ENCODE assay signal across 8 cellular contexts in genomic region chr6:37353761-37354525, GRCh38. TPM values are rescaled to one million over a fixed set of nuclear protein-coding genes. Genes with fewer than 3 reads are reported as not detected.
DNase-seq lines count a peak whose midpoint lies in the region; ATAC-seq and TF ChIP-seq lines count a peak whose summit lies in the region.

A gene with protein sequence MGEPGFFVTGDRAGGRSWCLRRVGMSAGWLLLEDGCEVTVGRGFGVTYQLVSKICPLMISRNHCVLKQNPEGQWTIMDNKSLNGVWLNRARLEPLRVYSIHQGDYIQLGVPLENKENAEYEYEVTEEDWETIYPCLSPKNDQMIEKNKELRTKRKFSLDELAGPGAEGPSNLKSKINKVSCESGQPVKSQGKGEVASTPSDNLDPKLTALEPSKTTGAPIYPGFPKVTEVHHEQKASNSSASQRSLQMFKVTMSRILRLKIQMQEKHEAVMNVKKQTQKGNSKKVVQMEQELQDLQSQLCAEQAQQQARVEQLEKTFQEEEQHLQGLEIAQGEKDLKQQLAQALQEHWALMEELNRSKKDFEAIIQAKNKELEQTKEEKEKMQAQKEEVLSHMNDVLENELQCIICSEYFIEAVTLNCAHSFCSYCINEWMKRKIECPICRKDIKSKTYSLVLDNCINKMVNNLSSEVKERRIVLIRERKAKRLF (plus strand): TSS chr6:37353983. CDS start chr6:37354165, 182 bp downstream.

- no peak for TF ChIP-seq CTCF in CD8-positive, alpha-beta T cell (IDR thresholded peaks at IDR 0.05)

- H3K4me1 ChIP-seq in CD8-positive, alpha-beta T cell (ENCODE audit: insufficient read depth, low read length): peaks cover 14% of the 10 kb centered on the region

- no peaks in the 10 kb centered on the region for H3K27me3 Mint-ChIP-seq in CD8-positive, alpha-beta T cell (ENCODE audit: low read depth)
- H3K27me3 Mint-ChIP-seq in effector memory CD8-positive, alpha-beta T cell: no peaks in the 10 kb centered on the region

- H3K4me3 ChIP-seq in CD8-positive, alpha-beta T cell (ENCODE audit: low read depth, low read length): peak within 1 kb of the TSS; percentile 95

- peak within 1 kb of the TSS; percentile 95 for H3K4me3 Mint-ChIP-seq in CD8-positive, alpha-beta T cell
- H3K4me3 Mint-ChIP-seq in effector memory CD8-positive, alpha-beta T cell: peak within 1 kb of the TSS; percentile 98 to 99

- no peaks in the 10 kb centered on the region for H3K36me3 ChIP-seq in CD8-positive, alpha-beta T cell (ENCODE audit: insufficient read depth, low read length)

- DNase-seq in CD8-positive, alpha-beta T cell: peak; percentile 78 to 91 (median 88)
- DNase-seq in HPDE6-E6E7 (ENCODE audit: extremely low spot score) (peak; percentile 98), NOMO-1 (lab: John Stamatoyannopoulos, UW; ENCODE audit: unreplicated experiment in 2 of 2) (peak; percentile 82 to 89), medulla oblongata (ENCODE audit: extremely low spot score) (peak; percentile 84)
- DNase-seq in effector memory CD8-positive, alpha-beta T cell: peak; percentile 82 to 84 (median 83)
- DNase-seq in stimulated activated CD4-positive, alpha-beta T cell treated with anti-CD3 and anti-CD28 coated beads, TNF-alpha, amount 100 ng/mL, for 48 hours (ENCODE audit: low read depth in 3 of 3): peak; percentile 86 to 91 (median 89)

- intact Hi-C loops in CD8-positive, alpha-beta T cell (cut with DNase I, micrococcal nuclease): loop anchor here (1.0 to 2.0 kb wide), 2 partner anchors 79 kb away; partner anchors contain the start of gene CMTR1 (in 2 of the 2)

- POLR2A ChIA-PET in CD8-positive, alpha-beta T cell (lab: Charles Lee): interaction anchor here (1.1 kb wide), 2 partner anchors 15 to 79 kb away, joined by 3 to 4 read pairs; partner anchors contain the start of gene CMTR1
- POLR2A ChIA-PET in activated CD8-positive, alpha-beta memory T cell treated with anti-CD3 and anti-CD28 coated beads for 36 hours (lab: Charles Lee): interaction anchor here (0.5 to 0.8 kb wide), 3 partner anchors 28 to 1071 kb away, joined by 3 to 4 read pairs (median 3); partner anchors contain the start of gene MDGA1

- ATAC-seq in CD8-positive, alpha-beta T cell: peak; percentile 97
- peak; percentile 83 for ATAC-seq in GM19455 (IDR thresholded peaks at IDR 0.05; ENCODE audit: unreplicated experiment)
- ATAC-seq in effector memory CD8-positive, alpha-beta T cell (replicated peaks): peak; percentile 96

- H3K9me3 ChIP-seq in CD8-positive, alpha-beta T cell (ENCODE audit: low read length): no peaks in the 10 kb centered on the region

- H3K4me1 Mint-ChIP-seq in CD8-positive, alpha-beta T cell (ENCODE audit: low read depth): peaks cover 36% of the 10 kb centered on the region
- peaks cover 22 to 45% of the 10 kb centered on the region in 2 donors for H3K4me1 Mint-ChIP-seq in effector memory CD8-positive, alpha-beta T cell (ENCODE audit: low read depth in 2 of 2)

- peaks cover 8% of the 10 kb centered on the region for H3K36me3 Mint-ChIP-seq in CD8-positive, alpha-beta T cell
- peaks cover 15% of the 10 kb centered on the region for H3K36me3 Mint-ChIP-seq in effector memory CD8-positive, alpha-beta T cell (ENCODE audit: insufficient read depth)

- H3K27ac Mint-ChIP-seq in CD8-positive, alpha-beta T cell: peak within 1 kb of the TSS; percentile 85
- peak within 1 kb of the TSS; percentile 93 to 98 for H3K27ac Mint-ChIP-seq in effector memory CD8-positive, alpha-beta T cell

- no peaks in the 10 kb centered on the region for H3K9me3 Mint-ChIP-seq in CD8-positive, alpha-beta T cell
- H3K9me3 Mint-ChIP-seq in effector memory CD8-positive, alpha-beta T cell: no peaks in the 10 kb centered on the region

- H3K27me3 ChIP-seq in CD8-positive, alpha-beta T cell (ENCODE audit: insufficient read depth, low read length): no peaks in the 10 kb centered on the region

- CTCF ChIA-PET in CD8-positive, alpha-beta T cell (lab: Charles Lee): interaction anchor here (1.3 kb wide), 1 partner anchor 28 kb away, joined by 5 read pairs; no protein-coding TSS in a partner anchor
- CTCF ChIA-PET in activated CD8-positive, alpha-beta memory T cell treated with anti-CD3 and anti-CD28 coated beads for 36 hours (lab: Charles Lee): interaction anchor here (0.6 to 1.1 kb wide), 3 partner anchors 11 to 344 kb away, joined by 3 read pairs; partner anchors contain the start of gene MDGA1

- peak within 1 kb of the TSS; percentile 65 for H3K27ac ChIP-seq in CD8-positive, alpha-beta T cell (ENCODE audit: low read depth, low read length)

RNA-seq across cellular contexts. Expression of the gene that starts here (rescaled TPM):
- 1 to 10 TPM; 8.2 to 8.6 TPM for total RNA-seq in CD8-positive, alpha-beta T cell
- 10 to 100 TPM; 34.5 to 34.7 TPM for total RNA-seq in activated CD8-positive, alpha-beta memory T cell treated with anti-CD3 and anti-CD28 coated beads for 36 hours

Comparison
In these comparisons a context has a peak if more than half of its experiments do, and no peak if none do; other contexts are left out.
1. Peak in every context shown above with its lines: DNase-seq, ATAC-seq, H3K4me3 ChIP-seq and H3K27ac ChIP-seq.